23 cellular contexts compared by ENCODE assay signal in genomic region chr7:113267885-113268284, GRCh38.
DNase-seq lines count a peak whose midpoint lies in the region; ATAC-seq and TF ChIP-seq lines count a peak whose summit lies in the region.
"Had no signal": no experiment of that assay in that cellular context is flagged by ENCODE, and none has a peak within 500 bp of the region (broad histone marks: within the 10 kb centered on the region; RNA-seq: fewer than 3 reads in every experiment).

No MANE protein-coding gene starts in this region.

- H3K36me3 Mint-ChIP-seq in activated CD4-positive, alpha-beta T cell treated with anti-CD3 and anti-CD28 coated beads, Interleukin-2, amount 10 ng/mL, durations not matched to agents 7 days and 5 days (ENCODE audit: low read depth) = no peaks in the 10 kb centered on the region
- H3K36me3 Mint-ChIP-seq: activated naive CD8-positive, alpha-beta T cell; IgD-negative memory B cell had no signal

- H3K9ac ChIP-seq in PC-3 (ENCODE audit: low read length) = no peak overlapping the region

- peaks cover 8% of the 10 kb centered on the region for H3K9me3 Mint-ChIP-seq in activated CD4-positive, alpha-beta T cell treated with anti-CD3 and anti-CD28 coated beads, Interleukin-2, amount 10 ng/mL, durations not matched to agents 7 days and 5 days

- no peaks in the 10 kb centered on the region for H3F3A ChIP-seq in PC-3 (ENCODE audit: low read length, unreplicated experiment)

- DNase-seq in HCEC 1CT = peak; percentile 81
- DNase-seq in PC-3 = peak; percentile 46
- DNase-seq in fibroblast of gingiva (ENCODE audit: low read depth) = peak; percentile 27
- no peak for DNase-seq in activated CD4-positive, alpha-beta T cell treated with anti-CD3 and anti-CD28 coated beads, Interleukin-2, amount 10 ng/mL, durations not matched to agents 7 days and 5 days
- DNase-seq in SW480 (ENCODE audit: low spot score) = no peak
- no peak for DNase-seq in NCI-H2196 (lab: John Stamatoyannopoulos, UW; ENCODE audit: unreplicated experiment)
- DNase-seq: activated CD4-positive, alpha-beta T cell treated with anti-CD3 and anti-CD28 coated beads for 4 hours; BE2C; DMS79 treated with DMSO at 0.1 percent for 48 hours; effector CD4-positive, alpha-beta T cell; erythroblast; NCI-H1048; NCI-H2029; SHP77 treated with DMSO at 0.1 percent for 48 hours; stimulated activated CD4-positive, alpha-beta T cell treated with anti-CD3 and anti-CD28 coated beads, Interleukin-4, amount 100 ng/mL, for 1 hour; stimulated activated naive CD4-positive, alpha-beta T cell had no signal

- no peak for TF ChIP-seq CTCF in PC-3 (conservative IDR thresholded peaks at IDR 0.05; ENCODE audit: low read depth, low read length)

- H3K9me2 ChIP-seq in PC-3 (replicated peaks; ENCODE audit: low read length) = no peaks in the 10 kb centered on the region

- ATAC-seq in PC-3 (no peak), GM18868 (IDR thresholded peaks at IDR 0.05; ENCODE audit: unreplicated experiment) (no peak)

- H3K9me3 ChIP-seq in PC-3 (ENCODE audit: low read length) = no peaks in the 10 kb centered on the region
- H3K9me3 ChIP-seq: BE2C had no signal

- H4K20me1 ChIP-seq in PC-3 (ENCODE audit: low read length) = no peaks in the 10 kb centered on the region

- no peaks in the 10 kb centered on the region for H3K4me1 Mint-ChIP-seq in activated CD4-positive, alpha-beta T cell treated with anti-CD3 and anti-CD28 coated beads, Interleukin-2, amount 10 ng/mL, durations not matched to agents 7 days and 5 days
- H3K4me1 Mint-ChIP-seq: IgD-negative memory B cell had no signal

- H3K79me2 ChIP-seq in PC-3 (ENCODE audit: low read length) = no peaks in the 10 kb centered on the region

- no peaks in the 10 kb centered on the region for H3K4me1 ChIP-seq in PC-3 (ENCODE audit: insufficient read depth, low read length)
- H3K4me1 ChIP-seq: BE2C had no signal

- peak overlapping the region; percentile 53 for H3K27ac ChIP-seq in PC-3 (ENCODE audit: low read length)
- H3K27ac ChIP-seq: HL-60, neutrophil, thoracic aorta had no signal

- BruUV-seq in PC-3 (replicated peaks; lab: Mats Ljungman, UMichigan) = no TSS peak

- POLR2A ChIA-PET in PC-3 (lab: Charles Lee; ENCODE audit: unreplicated experiment) = no interaction called here
- POLR2A ChIA-PET in activated CD4-positive, alpha-beta T cell treated with anti-CD3 and anti-CD28 coated beads, Interleukin-2, amount 10 ng/mL, durations not matched to agents 7 days and 5 days (lab: Charles Lee) = no interaction called here

- no peak overlapping the region for H3K27ac Mint-ChIP-seq in activated CD4-positive, alpha-beta T cell treated with anti-CD3 and anti-CD28 coated beads, Interleukin-2, amount 10 ng/mL, durations not matched to agents 7 days and 5 days
- H3K27ac Mint-ChIP-seq: activated naive CD8-positive, alpha-beta T cell; IgD-negative memory B cell; T-helper 1 cell treated with Interleukin-12 subunit alpha and Interleukin-12 subunit beta and Interleukin-4 antibody, amounts not matched to agents 30 μg/mL and 1 μg/mL, for 36 hours had no signal

- H2AFZ ChIP-seq in PC-3 (ENCODE audit: low read length) = no peak overlapping the region

- intact Hi-C loops in PC-3 (cut with micrococcal nuclease) = no loop called here

- H3K4me3 Mint-ChIP-seq in activated CD4-positive, alpha-beta T cell treated with anti-CD3 and anti-CD28 coated beads, Interleukin-2, amount 10 ng/mL, durations not matched to agents 7 days and 5 days = no peak overlapping the region
- H3K4me3 Mint-ChIP-seq: activated naive CD8-positive, alpha-beta T cell; T-helper 1 cell treated with Interleukin-12 subunit alpha and Interleukin-12 subunit beta and Interleukin-4 antibody, amounts not matched to agents 30 μg/mL and 1 μg/mL, for 36 hours had no signal

- H3K36me3 ChIP-seq in PC-3 (ENCODE audit: low read depth, low read length) = no peaks in the 10 kb centered on the region
- H3K36me3 ChIP-seq: BE2C, neutrophil, thoracic aorta had no signal

- no peaks in the 10 kb centered on the region for H3K27me3 ChIP-seq in PC-3 (ENCODE audit: low read length)
- H3K27me3 ChIP-seq: BE2C, neutrophil had no signal

- CTCF ChIA-PET in PC-3 (lab: Charles Lee) = no interaction called here
- CTCF ChIA-PET in activated CD4-positive, alpha-beta T cell treated with anti-CD3 and anti-CD28 coated beads, Interleukin-2, amount 10 ng/mL, durations not matched to agents 7 days and 5 days (lab: Charles Lee) = no interaction called here

- no peaks in the 10 kb centered on the region for H3K27me3 Mint-ChIP-seq in activated CD4-positive, alpha-beta T cell treated with anti-CD3 and anti-CD28 coated beads, Interleukin-2, amount 10 ng/mL, durations not matched to agents 7 days and 5 days
- H3K27me3 Mint-ChIP-seq: IgD-negative memory B cell had no signal

- no peak overlapping the region for H3K4me2 ChIP-seq in PC-3 (ENCODE audit: low read length)

- no peak overlapping the region for H3K4me3 ChIP-seq in PC-3 (ENCODE audit: low read length)
- H3K4me3 ChIP-seq: thoracic aorta had no signal

Comparison
In these comparisons a context has a peak if more than half of its experiments do, and no peak if none do; other contexts are left out.
1. DNase-seq: peak in HCEC 1CT (single experiment), PC-3 (single experiment) and fibroblast of gingiva (single experiment); none in activated CD4-positive, alpha-beta T cell treated with anti-CD3 and anti-CD28 coated beads, Interleukin-2, amount 10 ng/mL, durations not matched to agents 7 days and 5 days (single experiment), SW480 (single experiment) and NCI-H2196 (single experiment).